In the genomic region with DNA sequence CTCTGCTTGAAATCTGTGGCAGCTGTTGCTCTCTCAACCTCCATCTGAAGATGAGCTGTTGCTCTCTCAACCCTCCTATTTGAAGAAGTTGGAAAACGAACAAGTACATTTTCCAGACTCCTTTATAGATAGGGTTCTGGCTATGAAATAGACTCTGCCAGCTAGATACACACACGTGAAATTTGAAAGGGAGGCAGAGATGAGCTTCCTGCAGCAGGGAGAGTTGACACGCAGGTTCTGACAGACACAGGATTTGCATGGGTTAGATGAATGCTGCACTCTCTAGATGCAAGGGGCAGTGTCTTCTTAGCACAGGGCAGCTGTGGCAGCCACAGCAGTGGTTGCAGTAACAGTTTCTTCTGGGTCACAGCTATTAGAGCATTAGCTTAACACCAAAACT, we compare ENCODE assay signal across 1 cellular context.
TF ChIP-seq lines count a peak whose summit lies in the region.

No MANE protein-coding gene starts in this region.

TF ChIP-seq in H1, 55 proteins besides CTCF, POLR2A, EP300 and RAD21:
- TF ChIP-seq KDM4A (IDR thresholded peaks at IDR 0.05; ENCODE audit: low read depth, low read length, severe bottlenecking) (no peak), SP2 (IDR thresholded peaks at IDR 0.05; ENCODE audit: low read length) (no peak)
